ENCODE assay signal across 9 cellular contexts in the genomic region with DNA sequence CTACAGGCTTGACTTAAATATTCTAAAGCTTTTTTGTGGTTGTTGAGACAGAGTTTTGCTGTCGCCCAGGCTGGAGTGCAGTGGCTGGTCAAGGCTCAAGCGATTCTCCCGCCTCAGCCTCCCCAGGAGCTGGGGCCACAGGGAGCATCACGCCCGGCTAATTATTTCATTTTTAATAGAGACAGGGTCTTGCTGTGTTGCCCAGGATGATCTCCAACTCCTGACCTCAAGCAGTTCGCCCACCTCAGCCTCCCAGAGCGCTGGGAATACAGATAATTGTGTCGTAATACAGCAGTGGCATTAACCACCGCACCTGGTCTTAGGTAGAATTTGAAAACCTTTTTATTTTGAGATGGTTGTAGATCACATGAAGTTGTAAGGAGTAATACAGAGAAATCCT. TPM values are rescaled to one million over a fixed set of nuclear protein-coding genes. Genes with fewer than 3 reads are reported as not detected.
DNase-seq lines count a peak whose midpoint lies in the region; ATAC-seq, FAIRE-seq and TF ChIP-seq lines count a peak whose summit lies in the region.
"Had no signal": no experiment of that assay in that cellular context is flagged by ENCODE, and none has a peak within 500 bp of the region (broad histone marks: within the 10 kb centered on the region; RNA-seq: fewer than 3 reads in every experiment).

No MANE protein-coding gene starts in this region.

- H3K4me1 Mint-ChIP-seq in CD8-positive, alpha-beta memory T cell, result peaks cover 53 to 82% (median 72%) of the 10 kb centered on the region in 3 donors

- no peaks in the 10 kb centered on the region for H3K9me3 Mint-ChIP-seq in CD8-positive, alpha-beta memory T cell

- peak overlapping the region; percentile 69 for H3K27ac ChIP-seq in CD8-positive, alpha-beta memory T cell (ENCODE audit: low read depth, low read length)
- peak overlapping the region; percentile 94 for H3K27ac ChIP-seq in Panc1 (ENCODE audit: low read length)
- peak overlapping the region; percentile 75 for H3K27ac ChIP-seq in epithelial cell of prostate
- peak overlapping the region; percentile 36 to 90 for H3K27ac ChIP-seq in ovary
- no peak overlapping the region for H3K27ac ChIP-seq in small intestine (ENCODE audit: low read depth in 1 of 2, low read length in 1 of 2)

- BruUV-seq in Panc1 (replicated peaks; lab: Mats Ljungman, UMichigan), result no TSS peak

- peak overlapping the region; percentile 76 to 88 (median 85) for H3K4me3 Mint-ChIP-seq in CD8-positive, alpha-beta memory T cell

- H3K27me3 Mint-ChIP-seq in CD8-positive, alpha-beta memory T cell, result no peaks in the 10 kb centered on the region

- no peak for DNase-seq in CD8-positive, alpha-beta memory T cell
- DNase-seq in Panc1 (ENCODE audit: low read depth, low spot score) (no peak), epithelial cell of prostate (ENCODE audit: low read depth, low spot score) (no peak), ovary (no peak), LoVo (ENCODE audit: low spot score) (no peak), small intestine (no peak), midbrain (lab: John Stamatoyannopoulos, UW) (no peak)
- DNase-seq: activated effector memory CD4-positive, alpha-beta T cell treated with Interleukin-2 at 50 U/mL for 16 hours had no signal

- H3K4me3 ChIP-seq in CD8-positive, alpha-beta memory T cell (ENCODE audit: low read length), result no peak overlapping the region
- peak overlapping the region; percentile 77 to 87 for H3K4me3 ChIP-seq in Panc1 (ENCODE audit: low read depth in 2 of 2, low read length in 2 of 2)
- peak overlapping the region; percentile 76 for H3K4me3 ChIP-seq in ovary
- H3K4me3 ChIP-seq in small intestine (ENCODE audit: low read depth in 1 of 2, low read length in 2 of 2), result peak overlapping the region in 1 of 2 donors; percentile 75

- peak overlapping the region in 7 of 8 donors; percentile 17 to 73 (median 55) for H3K27ac Mint-ChIP-seq in CD8-positive, alpha-beta memory T cell

- TF ChIP-seq CTCF in Panc1 (IDR thresholded peaks at IDR 0.05) (no peak), ovary (IDR thresholded peaks at IDR 0.05) (no peak)

- peaks cover 5% of the 10 kb centered on the region for H3K36me3 ChIP-seq in CD8-positive, alpha-beta memory T cell (ENCODE audit: insufficient read depth, low read length)
- peaks cover 11% of the 10 kb centered on the region for H3K36me3 ChIP-seq in Panc1 (ENCODE audit: control insufficient read depth, insufficient read depth, low read length)
- no peaks in the 10 kb centered on the region for H3K36me3 ChIP-seq in ovary
- peaks cover 0 to 11% of the 10 kb centered on the region in 2 donors for H3K36me3 ChIP-seq in small intestine (ENCODE audit: control insufficient read depth in 2 of 2, insufficient read depth in 2 of 2, low read length in 2 of 2)

- peaks cover 38% of the 10 kb centered on the region for H3K4me1 ChIP-seq in CD8-positive, alpha-beta memory T cell (ENCODE audit: insufficient read depth, low read length)
- H3K4me1 ChIP-seq in Panc1 (ENCODE audit: control insufficient read depth, insufficient read depth, low read length) (peaks cover 32% of the 10 kb centered on the region), ovary (ENCODE audit: insufficient read depth) (peaks cover 16% of the 10 kb centered on the region), small intestine (ENCODE audit: control insufficient read depth in 2 of 2, insufficient read depth in 1 of 2, low read depth in 1 of 2, low read length in 1 of 2) (peaks cover 6 to 19% of the 10 kb centered on the region in 2 donors)

- no peak for TF ChIP-seq EP300 in ovary (IDR thresholded peaks at IDR 0.05)

- ATAC-seq in Panc1 (no peak), GM21447 (IDR thresholded peaks at IDR 0.05; ENCODE audit: unreplicated experiment) (no peak)

- POLR2A ChIA-PET in CD8-positive, alpha-beta memory T cell (lab: Charles Lee), result no interaction called here
- POLR2A ChIA-PET in Panc1 (lab: Charles Lee), result no interaction called here

- no peak for TF ChIP-seq POLR2A in ovary (IDR thresholded peaks at IDR 0.05)

- in situ Hi-C loops in Panc1 (cut with HindIII; ENCODE audit: low pct_unique_long_range_greater_than_20kb, low sequenced_read_pairs), result no loop called here

- WGBS in ovary, 3 donors, result 49 to 57% (median 54%) methylated on average over 9 of the region's 9 CpGs
- 77 to 87% (median 81%) methylated on average over 9 of the region's 9 CpGs for WGBS in small intestine, 3 donors

- peaks cover 0 to 23% (median 7%) of the 10 kb centered on the region in 3 donors for H3K36me3 Mint-ChIP-seq in CD8-positive, alpha-beta memory T cell

- no peaks in the 10 kb centered on the region for H3K27me3 ChIP-seq in CD8-positive, alpha-beta memory T cell (ENCODE audit: insufficient read depth, low read length, poor library complexity, severe bottlenecking)
- H3K27me3 ChIP-seq in Panc1 (ENCODE audit: control insufficient read depth, insufficient read depth, low read length) (no peaks in the 10 kb centered on the region), ovary (no peaks in the 10 kb centered on the region), small intestine (ENCODE audit: control insufficient read depth in 2 of 2, insufficient read depth in 2 of 2, low read length in 2 of 2) (no peaks in the 10 kb centered on the region)

- CTCF ChIA-PET in CD8-positive, alpha-beta memory T cell (lab: Charles Lee), result no interaction called here
- CTCF ChIA-PET in Panc1 (lab: Charles Lee), result no interaction called here

- FAIRE-seq in small intestine (lab: Jason Lieb, UNC), result no peak

- H3K9me3 ChIP-seq in CD8-positive, alpha-beta memory T cell (ENCODE audit: low read length), result no peaks in the 10 kb centered on the region
- H3K9me3 ChIP-seq in Panc1 (ENCODE audit: control insufficient read depth, insufficient read depth, low read depth, low read length) (no peaks in the 10 kb centered on the region), ovary (no peaks in the 10 kb centered on the region), small intestine (ENCODE audit: control insufficient read depth, low read depth) (no peaks in the 10 kb centered on the region)

- intact Hi-C loops in Panc1 (cut with micrococcal nuclease; ENCODE audit: unreplicated experiment), result no loop called here
- intact Hi-C loops in ovary (cut with DNase I), result no loop called here

RNA-seq across cellular contexts. Expression of a gene that starts 1.5 kb away (rescaled TPM):
- 10 to 100 TPM; 16.2 to 16.8 TPM for total RNA-seq in CD8-positive, alpha-beta memory T cell
- polyA plus RNA-seq in CD8-positive, alpha-beta memory T cell, result 8.8 TPM
- total RNA-seq in Panc1 (2021; ENCODE audit: unreplicated experiment) (22.8 TPM), ovary (10 to 100 TPM; 12.1 to 31.4 (median 17.6) TPM)
- 9.0 TPM for polyA plus RNA-seq in Panc1 (2012; ENCODE audit: insufficient read length)
- polyA plus RNA-seq in ovary (10 to 100 TPM in 1 of 2 donors, 1 to 10 TPM in 1; 9.7 to 15.4 TPM), small intestine (10 to 100 TPM in 2 of 3 donors, 1 to 10 TPM in 1; 7.3 to 19.2 (median 14.6) TPM)

RNA-seq across cellular contexts. Expression of a gene that starts 38.7 kb away (rescaled TPM):
- total RNA-seq in CD8-positive, alpha-beta memory T cell, result under 1 TPM; 0.84 to 0.85 TPM
- polyA plus RNA-seq in CD8-positive, alpha-beta memory T cell, result 0.56 TPM
- total RNA-seq in Panc1 (2021; ENCODE audit: unreplicated experiment), result 4.8 TPM
- 7.1 TPM for polyA plus RNA-seq in Panc1 (2012; ENCODE audit: insufficient read length)
- total RNA-seq in ovary, result 1 to 10 TPM; 1.6 to 5.0 (median 1.9) TPM
- 1 to 10 TPM; 2.2 to 2.3 TPM for polyA plus RNA-seq in ovary
- 1 to 10 TPM; 3.0 to 7.2 (median 5.7) TPM for polyA plus RNA-seq in small intestine

Comparison
In these comparisons a context has a peak if more than half of its experiments do, and no peak if none do; other contexts are left out.
1. H3K27ac ChIP-seq: peak in CD8-positive, alpha-beta memory T cell (single experiment), Panc1 (single experiment), epithelial cell of prostate (single experiment) and ovary (2 of 2); none in small intestine (0 of 2).